9 cellular contexts compared by ENCODE assay signal in genomic region chr4:82217986-82218715, GRCh38.
A peak's percentile ranks its signal among the peaks of the same experiment; 100 is the strongest.
DNase-seq lines count a peak whose midpoint lies in the region; ATAC-seq and TF ChIP-seq lines count a peak whose summit lies in the region.
"Had no signal": no experiment of that assay in that cellular context is flagged by ENCODE, and none has a peak within 500 bp of the region (broad histone marks: within the 10 kb centered on the region; RNA-seq: fewer than 3 reads in every experiment).

No MANE protein-coding gene starts in this region.

- TF ChIP-seq EP300 in ovary (IDR thresholded peaks at IDR 0.05) = no peak

- TF ChIP-seq POLR2A in ovary (IDR thresholded peaks at IDR 0.05) = no peak

- H3K27me3 ChIP-seq in A673 (replicated peaks; ENCODE audit: insufficient read depth, low read depth, low read length, poor library complexity) = no peaks in the 10 kb centered on the region
- no peaks in the 10 kb centered on the region for H3K27me3 ChIP-seq in ovary
- H3K27me3 ChIP-seq in heart right ventricle = no peaks in the 10 kb centered on the region
- no peaks in the 10 kb centered on the region for H3K27me3 ChIP-seq in right atrium auricular region

- 81 to 88% (median 85%) methylated on average over 3 of the region's 3 CpGs for WGBS in ovary, 3 donors
- WGBS in heart right ventricle, 2 donors = 82 to 85% methylated on average over 3 of the region's 3 CpGs

- no peak for ATAC-seq in heart right ventricle

- H3K4me1 ChIP-seq in A673 (ENCODE audit: insufficient read depth, low read length, poor library complexity, severe bottlenecking) (no peaks in the 10 kb centered on the region), ovary (ENCODE audit: insufficient read depth) (no peaks in the 10 kb centered on the region), heart right ventricle (peaks cover 0 to 2% (median 0%) of the 10 kb centered on the region in 9 donors), right atrium auricular region (no peaks in the 10 kb centered on the region)

- TF ChIP-seq CTCF in A673 (conservative IDR thresholded peaks at IDR 0.05; ENCODE audit: low read depth, low read length) (peak; percentile 39), fibroblast of villous mesenchyme (IDR thresholded peaks at IDR 0.05; ENCODE audit: insufficient read depth, low read depth, low read length) (peak; percentile 32), ovary (IDR thresholded peaks at IDR 0.05) (no peak), heart right ventricle (IDR thresholded peaks at IDR 0.05) (peak in 2 of 9 donors; percentile 24 to 28), right atrium auricular region (IDR thresholded peaks at IDR 0.05) (peak in 1 of 2 donors; percentile 42)

- CTCF ChIA-PET in A673 (lab: Charles Lee) = no interaction called here

- BruUV-seq in A673 (replicated peaks; lab: Mats Ljungman, UMichigan) = no TSS peak

- no peaks in the 10 kb centered on the region for H3K9me3 ChIP-seq in A673 (ENCODE audit: low read depth, low read length, poor library complexity, severe bottlenecking)
- no peaks in the 10 kb centered on the region for H3K9me3 ChIP-seq in ovary
- H3K9me3 ChIP-seq in heart right ventricle = peaks cover 0 to 5% (median 0%) of the 10 kb centered on the region in 11 donors
- no peaks in the 10 kb centered on the region for H3K9me3 ChIP-seq in right atrium auricular region

- intact Hi-C loops in A673 (cut with micrococcal nuclease; ENCODE audit: unreplicated experiment) (no loop called here), ovary (cut with DNase I) (no loop called here), heart right ventricle (cut with DNase I) (no loop called here)

- H3K4me3 ChIP-seq in A673 (ENCODE audit: low read depth, low read length, poor library complexity, severe bottlenecking) (no peak overlapping the region), fibroblast of villous mesenchyme (ENCODE audit: low read depth, low read length) (no peak overlapping the region), ovary (no peak overlapping the region), heart right ventricle (no peak overlapping the region), right atrium auricular region (no peak overlapping the region)

- H3K27ac ChIP-seq in A673 (ENCODE audit: low read depth, low read length, poor library complexity, severe bottlenecking) (no peak overlapping the region), ovary (no peak overlapping the region), heart right ventricle (no peak overlapping the region), right atrium auricular region (no peak overlapping the region)

- POLR2A ChIA-PET in A673 (lab: Charles Lee; ENCODE audit: low non-redundant PET) = no interaction called here

- DNase-seq in A673 (ENCODE audit: low spot score) (no peak), DMS153 (lab: John Stamatoyannopoulos, UW) (peak; percentile 17), OCI-M1 (lab: John Stamatoyannopoulos, UW) (peak; percentile 16), fibroblast of villous mesenchyme (ENCODE audit: low read depth) (no peak), ovary (no peak), heart right ventricle (no peak), right atrium auricular region (ENCODE audit: low spot score) (no peak), HUDEP-2 (lab: John Stamatoyannopoulos, UW; ENCODE audit: unreplicated experiment in 76 of 76) (no peak)
- DNase-seq: activated CD4-positive, alpha-beta T cell treated with anti-CD3 and anti-CD28 coated beads for 1 hour had no signal

- H3K36me3 ChIP-seq in A673 (ENCODE audit: insufficient read depth, low read length, poor library complexity, severe bottlenecking) = no peaks in the 10 kb centered on the region
- no peaks in the 10 kb centered on the region for H3K36me3 ChIP-seq in ovary
- H3K36me3 ChIP-seq in heart right ventricle = no peaks in the 10 kb centered on the region
- H3K36me3 ChIP-seq in right atrium auricular region = no peaks in the 10 kb centered on the region

Comparison
In these comparisons a context has a peak if more than half of its experiments do, and no peak if none do; other contexts are left out.
1. DNase-seq: peak in DMS153 (single experiment) and OCI-M1 (single experiment); none in A673 (single experiment), fibroblast of villous mesenchyme (single experiment), ovary (0 of 5), heart right ventricle (0 of 2), right atrium auricular region (single experiment) and HUDEP-2 (0 of 76).
2. CTCF ChIP-seq: peak in A673 (single experiment) and fibroblast of villous mesenchyme (single experiment); none in ovary (0 of 3).